In genomic region chr1:38222906-38223305, GRCh38 we compare ENCODE assay signal across 20 cellular contexts.
"Had no signal": no experiment of that assay in that cellular context is flagged by ENCODE, and none has a peak within 500 bp of the region (broad histone marks: within the 10 kb centered on the region; RNA-seq: fewer than 3 reads in every experiment).

No MANE protein-coding gene starts in this region.

- H3K36me3 ChIP-seq: cardiac muscle cell, Peyer's patch had no signal

- H3K9me3 ChIP-seq: body of pancreas, Peyer's patch had no signal

- H3K4me1 ChIP-seq: body of pancreas, Peyer's patch had no signal

- H3K27me3 ChIP-seq: body of pancreas, Peyer's patch had no signal

- H3K27ac ChIP-seq: body of pancreas, cardiac muscle cell, Peyer's patch, RWPE1 had no signal

- H3K4me1 Mint-ChIP-seq: activated naive CD8-positive, alpha-beta T cell treated with anti-CD3 and anti-CD28 coated beads, Interleukin-2, amount 10 ng/mL, durations not matched to agents 7 days and 5 days had no signal

- H3K36me3 Mint-ChIP-seq: activated naive CD8-positive, alpha-beta T cell treated with anti-CD3 and anti-CD28 coated beads, Interleukin-2, amount 10 ng/mL, durations not matched to agents 7 days and 5 days had no signal

- H3K4me3 ChIP-seq: body of pancreas, cardiac muscle cell, Peyer's patch had no signal

- H3K9me3 Mint-ChIP-seq: activated CD8-positive, alpha-beta T cell treated with anti-CD3 and anti-CD28 coated beads for 36 hours; activated naive CD8-positive, alpha-beta T cell treated with anti-CD3 and anti-CD28 coated beads, Interleukin-2, amount 10 ng/mL, durations not matched to agents 7 days and 5 days; T-helper 1 cell treated with Interleukin-12 subunit alpha and Interleukin-12 subunit beta and Interleukin-4 antibody, amounts not matched to agents 30 μg/mL and 1 μg/mL, for 36 hours had no signal

- H3K4me3 Mint-ChIP-seq: activated CD8-positive, alpha-beta T cell treated with anti-CD3 and anti-CD28 coated beads for 36 hours; activated naive CD8-positive, alpha-beta T cell treated with anti-CD3 and anti-CD28 coated beads, Interleukin-2, amount 10 ng/mL, durations not matched to agents 7 days and 5 days; T-helper 1 cell treated with Interleukin-12 subunit alpha and Interleukin-12 subunit beta and Interleukin-4 antibody, amounts not matched to agents 30 μg/mL and 1 μg/mL, for 36 hours had no signal

- DNase-seq: activated CD4-positive, alpha-beta T cell treated with anti-CD3 and anti-CD28 coated beads for 4 hours; activated CD8-positive, alpha-beta memory T cell treated with anti-CD3 and anti-CD28 coated beads, Interleukin-2, amount 50 U/mL, for 48 hours; activated CD8-positive, alpha-beta T cell treated with anti-CD3 and anti-CD28 coated beads for 36 hours; activated naive CD4-positive, alpha-beta T cell treated with anti-CD3 and anti-CD28 coated beads, Interleukin-2, amount 50 U/mL, for 16 hours; activated naive CD8-positive, alpha-beta T cell treated with anti-CD3 and anti-CD28 coated beads, Interleukin-2, amount 10 ng/mL, durations not matched to agents 7 days and 5 days; activated T-cell treated with anti-CD3 and anti-CD28 coated beads, Interleukin-2, amount 50 U/mL, for 1 hour; aorta; body of pancreas; MM.1S; NCI-H1105; NCI-H1436 treated with DMSO at 0.1 percent for 48 hours; NCI-H187; NCI-H2081; NCI-H446; NCI-H524; Peyer's patch; SHP77 had no signal

- H3K27ac Mint-ChIP-seq: activated CD8-positive, alpha-beta T cell treated with anti-CD3 and anti-CD28 coated beads for 36 hours; activated naive CD8-positive, alpha-beta T cell treated with anti-CD3 and anti-CD28 coated beads, Interleukin-2, amount 10 ng/mL, durations not matched to agents 7 days and 5 days; T-helper 1 cell treated with Interleukin-12 subunit alpha and Interleukin-12 subunit beta and Interleukin-4 antibody, amounts not matched to agents 30 μg/mL and 1 μg/mL, for 36 hours had no signal
